2 cellular contexts compared by ENCODE assay signal in the genomic region with DNA sequence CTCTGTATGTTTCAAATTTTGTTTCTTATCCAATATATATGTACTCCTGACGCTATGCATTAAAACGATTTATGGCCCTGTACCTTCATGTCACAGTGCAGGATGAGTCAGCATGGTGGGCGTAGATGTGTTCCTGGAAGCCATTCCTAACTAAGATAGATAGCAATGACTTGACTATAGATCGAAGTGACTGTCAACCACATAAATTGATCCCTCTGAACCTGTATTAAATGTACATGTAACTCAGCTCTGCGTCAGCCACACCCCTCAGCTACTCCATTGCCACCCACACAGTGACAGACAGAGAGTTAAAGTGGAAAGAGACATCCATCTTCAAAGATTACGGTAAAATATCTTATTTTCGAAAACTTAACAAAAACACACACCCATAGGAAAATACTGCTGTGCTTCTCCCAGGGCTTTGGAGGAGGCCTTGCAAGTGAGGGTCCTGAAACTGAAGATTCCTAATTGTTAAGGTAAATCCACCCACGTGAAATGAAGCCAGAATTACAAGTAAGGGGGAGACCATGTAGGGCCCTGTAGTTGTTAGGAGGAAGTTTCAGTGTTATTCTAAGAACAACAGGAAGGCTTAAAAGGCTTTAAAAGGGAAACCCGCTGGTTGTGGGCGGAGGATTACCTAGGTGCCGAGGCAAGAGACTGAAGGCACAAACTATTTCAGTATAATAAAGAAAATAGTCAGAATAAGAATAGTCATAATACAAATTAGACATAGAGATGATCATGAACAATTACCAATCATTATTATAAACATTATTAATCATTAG.
TF ChIP-seq lines count a peak whose summit lies in the region.

No MANE protein-coding gene starts in this region.

TF ChIP-seq in HepG2, 621 proteins besides CTCF, POLR2A, EP300 and RAD21:
- TF ChIP-seq FOXA3 (CRISPR knock-in tag; IDR thresholded peaks at IDR 0.05) = no peak
- TF ChIP-seq NFE2L2 (IDR thresholded peaks at IDR 0.05; ENCODE audit: low read length) = peak; percentile 17; the same call in 1 of the 2 replicates

TF ChIP-seq in WTC11, 78 proteins besides CTCF, POLR2A, EP300 and RAD21:
- TF ChIP-seq FOXP4 (CRISPR knock-in tag; IDR thresholded peaks at IDR 0.05) (no peak), ZNF138 (CRISPR knock-in tag; conservative IDR thresholded peaks at IDR 0.05) (no peak), KAT7 (CRISPR knock-in tag; IDR thresholded peaks at IDR 0.05; ENCODE audit: borderline replicate concordance) (no peak), ZNF121 (CRISPR knock-in tag; IDR thresholded peaks at IDR 0.05) (no peak), CREB1 (CRISPR knock-in tag; IDR thresholded peaks at IDR 0.05) (no peak), ESRRA (CRISPR knock-in tag; IDR thresholded peaks at IDR 0.05; ENCODE audit: borderline replicate concordance) (no peak), EMX1 (CRISPR knock-in tag; IDR thresholded peaks at IDR 0.05) (no peak), E2F5 (CRISPR knock-in tag; IDR thresholded peaks at IDR 0.05) (no peak), E2F4 (CRISPR knock-in tag; IDR thresholded peaks at IDR 0.05; ENCODE audit: borderline replicate concordance, low read depth) (no peak), NFATC4 (CRISPR knock-in tag; IDR thresholded peaks at IDR 0.05) (no peak), CBFB (CRISPR knock-in tag; IDR thresholded peaks at IDR 0.05; ENCODE audit: low read depth) (no peak)
TF ChIP-seq in WTC11: peak in this region for 0.
